Comparison of ENCODE assay signal across 27 cellular contexts in the genomic region with DNA sequence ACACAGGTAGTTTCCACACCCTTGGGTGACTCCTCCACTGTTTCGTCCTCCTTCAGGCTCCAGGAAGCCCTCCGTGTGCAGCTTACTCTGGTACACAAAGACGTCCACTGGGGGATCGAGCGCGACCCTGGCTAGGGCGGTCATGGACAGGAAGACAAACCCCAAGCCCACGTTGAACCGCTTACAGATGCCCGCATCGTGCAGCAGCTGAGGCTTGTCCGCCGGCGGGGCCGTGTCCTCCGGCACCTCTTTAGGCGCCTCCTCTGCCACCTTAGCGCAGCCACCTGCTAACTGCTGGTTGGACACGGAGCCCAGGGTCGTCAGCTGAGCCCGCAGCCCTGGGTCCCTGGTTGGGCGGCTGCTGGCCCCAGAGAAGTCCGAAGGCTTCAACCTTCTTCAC.
"Had no signal": no experiment of that assay in that cellular context is flagged by ENCODE, and none has a peak within 500 bp of the region (broad histone marks: within the 10 kb centered on the region; RNA-seq: fewer than 3 reads in every experiment).

No MANE protein-coding gene starts in this region.

- DNase-seq: naive thymus-derived CD8-positive, alpha-beta T cell; nephron progenitor cell; occipital lobe; psoas muscle; sigmoid colon; small intestine; stimulated activated CD4-positive, alpha-beta T cell treated with anti-CD3 and anti-CD28 coated beads, Interleukin-15, amount 100 ng/mL, for 24 hours; stimulated activated CD4-positive, alpha-beta T cell treated with anti-CD3 and anti-CD28 coated beads, Interleukin-2, amount 100 ng/mL, for 24 hours; stimulated activated CD4-positive, alpha-beta T cell treated with anti-CD3 and anti-CD28 coated beads, Interleukin-2, amount 100 ng/mL, for 48 hours; stimulated activated CD4-positive, alpha-beta T cell treated with anti-CD3 and anti-CD28 coated beads, Interleukin-4, amount 100 ng/mL, for 24 hours; stimulated activated naive B cell treated with anti-CD40 and anti-IgM and Interleukin-4, amounts not matched to agents 10 μg/mL and 1 μg/mL and 100 μg/mL, for 72 hours; stimulated activated naive CD4-positive, alpha-beta T cell treated with Interleukin-2 at 50 U/mL for 16 hours; stomach; thyroid gland; trophoblast cell; uterus had no signal

- H2AFZ ChIP-seq: parathyroid adenoma had no signal

- H3K27ac ChIP-seq: ovary, parathyroid adenoma, psoas muscle, right lobe of liver, sigmoid colon, stomach, thoracic aorta, thyroid gland, tibial nerve, upper lobe of left lung, uterus had no signal

- H3K4me1 ChIP-seq: parathyroid adenoma, psoas muscle, right lobe of liver, sigmoid colon, stomach, thyroid gland, tibial nerve, upper lobe of left lung, uterus had no signal

- H3K27ac Mint-ChIP-seq: natural killer cell treated with Interleukin-12 subunit alpha and Interleukin-12 subunit beta and Interleukin-15 and Interleukin-18, amount 100 ng/mL, for 72 hours; nephron progenitor cell; progenitor cell of endocrine pancreas; stimulated activated effector memory CD8-positive, alpha-beta T cell treated with anti-CD3 and anti-CD28 coated beads, Interleukin-12 subunit alpha, Interleukin-12 subunit beta, amount 100 ng/mL, for 72 hours; stimulated activated naive B cell treated with anti-CD40 and anti-IgM and Interleukin-4, amounts not matched to agents 10 μg/mL and 1 μg/mL and 100 μg/mL, for 72 hours; stimulated activated naive CD8-positive, alpha-beta T cell treated with anti-CD3 and anti-CD28 coated beads, Interleukin-15, Interleukin-2, amounts not matched to agents 100 ng/mL and 50 ng/mL, for 24 hours had no signal

- H3K9me3 Mint-ChIP-seq: neural crest cell had no signal

- H3K27me3 Mint-ChIP-seq: naive thymus-derived CD8-positive, alpha-beta T cell; natural killer cell treated with Interleukin-12 subunit alpha and Interleukin-12 subunit beta and Interleukin-15 and Interleukin-18, amount 100 ng/mL, for 72 hours; progenitor cell of endocrine pancreas; stimulated activated naive B cell treated with anti-CD40 and anti-IgM and Interleukin-4, amounts not matched to agents 10 μg/mL and 1 μg/mL and 100 μg/mL, for 72 hours; stimulated activated naive CD8-positive, alpha-beta T cell treated with anti-CD3 and anti-CD28 coated beads, Interleukin-15, Interleukin-2, amounts not matched to agents 100 ng/mL and 50 ng/mL, for 24 hours had no signal

- H3K27me3 ChIP-seq: ovary, right lobe of liver, sigmoid colon, stomach, thyroid gland, tibial nerve, upper lobe of left lung, uterus had no signal

- H3K4me1 Mint-ChIP-seq: naive thymus-derived CD8-positive, alpha-beta T cell; nephron progenitor cell; neural crest cell; stimulated activated effector memory CD8-positive, alpha-beta T cell treated with anti-CD3 and anti-CD28 coated beads, Interleukin-12 subunit alpha, Interleukin-12 subunit beta, amount 100 ng/mL, for 72 hours; stimulated activated naive B cell treated with anti-CD40 and anti-IgM and Interleukin-4, amounts not matched to agents 10 μg/mL and 1 μg/mL and 100 μg/mL, for 72 hours had no signal

- H3K36me3 Mint-ChIP-seq: stimulated activated effector memory CD8-positive, alpha-beta T cell treated with anti-CD3 and anti-CD28 coated beads, Interleukin-12 subunit alpha, Interleukin-12 subunit beta, amount 100 ng/mL, for 72 hours; stimulated activated naive B cell treated with anti-CD40 and anti-IgM and Interleukin-4, amounts not matched to agents 10 μg/mL and 1 μg/mL and 100 μg/mL, for 72 hours had no signal

- H3K9me3 ChIP-seq: ovary, psoas muscle, right lobe of liver, sigmoid colon, stomach, thoracic aorta, thyroid gland, upper lobe of left lung, uterus had no signal

- H3K4me3 ChIP-seq: ovary, psoas muscle, right lobe of liver, sigmoid colon, stomach, thoracic aorta, thyroid gland, tibial nerve, upper lobe of left lung, uterus had no signal

- H3K4me3 Mint-ChIP-seq: naive thymus-derived CD8-positive, alpha-beta T cell; natural killer cell treated with Interleukin-12 subunit alpha and Interleukin-12 subunit beta and Interleukin-15 and Interleukin-18, amount 100 ng/mL, for 72 hours; nephron progenitor cell; neural crest cell; stimulated activated effector memory CD8-positive, alpha-beta T cell treated with anti-CD3 and anti-CD28 coated beads, Interleukin-12 subunit alpha, Interleukin-12 subunit beta, amount 100 ng/mL, for 72 hours; stimulated activated naive B cell treated with anti-CD40 and anti-IgM and Interleukin-4, amounts not matched to agents 10 μg/mL and 1 μg/mL and 100 μg/mL, for 72 hours; stimulated activated naive CD8-positive, alpha-beta T cell treated with anti-CD3 and anti-CD28 coated beads, Interleukin-15, Interleukin-2, amounts not matched to agents 100 ng/mL and 50 ng/mL, for 24 hours had no signal

- H3K36me3 ChIP-seq: ovary, right lobe of liver, sigmoid colon, stomach, thoracic aorta, thyroid gland, tibial nerve, upper lobe of left lung, uterus had no signal

- H3K9ac ChIP-seq: parathyroid adenoma had no signal
